Comparison of ENCODE assay signal across 1 cellular context in the genomic region with DNA sequence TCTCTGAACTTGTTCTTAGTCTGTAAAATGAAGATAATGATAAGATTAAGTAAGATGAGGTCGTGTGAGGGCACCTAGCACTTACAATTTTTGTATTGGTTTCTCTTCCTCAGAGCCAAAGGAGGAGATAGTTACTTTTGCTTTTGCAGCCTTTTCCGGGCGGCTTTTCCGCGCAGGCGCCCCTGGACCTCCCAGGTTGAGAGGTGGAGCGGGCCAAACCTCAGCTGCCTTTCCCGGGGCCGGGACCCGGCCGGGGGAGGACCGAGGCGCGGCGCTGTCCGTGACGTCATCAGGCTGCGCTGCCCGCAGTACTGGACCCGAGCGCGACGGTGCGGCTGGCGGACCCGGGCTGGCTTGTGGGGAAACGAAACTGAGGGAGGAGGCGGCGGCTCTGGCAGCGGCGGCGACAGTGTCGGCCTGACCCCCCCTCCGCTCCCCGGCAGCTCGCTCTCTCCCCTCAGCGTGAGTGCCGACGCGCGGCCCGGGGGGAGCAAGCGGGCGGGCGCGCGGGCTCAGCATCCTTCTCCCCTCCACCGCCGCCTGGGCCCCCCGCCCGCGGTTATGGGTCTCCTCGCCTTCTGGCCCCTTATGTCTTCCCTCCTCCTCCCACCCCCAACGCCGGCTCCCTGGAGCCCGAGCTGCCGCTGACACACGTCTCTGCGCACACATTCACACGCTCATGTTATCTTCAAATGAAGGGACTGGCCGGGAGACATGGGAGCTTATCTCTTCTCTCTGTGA.
TF ChIP-seq lines count a peak whose summit lies in the region.

Gene CMTR1, plus strand, starts transcription at position 306 of the 741 bp plus-strand sequence. CDS start 2,409 bp downstream, outside the sequence.

TF ChIP-seq in liver, 16 proteins besides CTCF, POLR2A, EP300 and RAD21 (continued from another document):
- TF ChIP-seq, protein P1, sequence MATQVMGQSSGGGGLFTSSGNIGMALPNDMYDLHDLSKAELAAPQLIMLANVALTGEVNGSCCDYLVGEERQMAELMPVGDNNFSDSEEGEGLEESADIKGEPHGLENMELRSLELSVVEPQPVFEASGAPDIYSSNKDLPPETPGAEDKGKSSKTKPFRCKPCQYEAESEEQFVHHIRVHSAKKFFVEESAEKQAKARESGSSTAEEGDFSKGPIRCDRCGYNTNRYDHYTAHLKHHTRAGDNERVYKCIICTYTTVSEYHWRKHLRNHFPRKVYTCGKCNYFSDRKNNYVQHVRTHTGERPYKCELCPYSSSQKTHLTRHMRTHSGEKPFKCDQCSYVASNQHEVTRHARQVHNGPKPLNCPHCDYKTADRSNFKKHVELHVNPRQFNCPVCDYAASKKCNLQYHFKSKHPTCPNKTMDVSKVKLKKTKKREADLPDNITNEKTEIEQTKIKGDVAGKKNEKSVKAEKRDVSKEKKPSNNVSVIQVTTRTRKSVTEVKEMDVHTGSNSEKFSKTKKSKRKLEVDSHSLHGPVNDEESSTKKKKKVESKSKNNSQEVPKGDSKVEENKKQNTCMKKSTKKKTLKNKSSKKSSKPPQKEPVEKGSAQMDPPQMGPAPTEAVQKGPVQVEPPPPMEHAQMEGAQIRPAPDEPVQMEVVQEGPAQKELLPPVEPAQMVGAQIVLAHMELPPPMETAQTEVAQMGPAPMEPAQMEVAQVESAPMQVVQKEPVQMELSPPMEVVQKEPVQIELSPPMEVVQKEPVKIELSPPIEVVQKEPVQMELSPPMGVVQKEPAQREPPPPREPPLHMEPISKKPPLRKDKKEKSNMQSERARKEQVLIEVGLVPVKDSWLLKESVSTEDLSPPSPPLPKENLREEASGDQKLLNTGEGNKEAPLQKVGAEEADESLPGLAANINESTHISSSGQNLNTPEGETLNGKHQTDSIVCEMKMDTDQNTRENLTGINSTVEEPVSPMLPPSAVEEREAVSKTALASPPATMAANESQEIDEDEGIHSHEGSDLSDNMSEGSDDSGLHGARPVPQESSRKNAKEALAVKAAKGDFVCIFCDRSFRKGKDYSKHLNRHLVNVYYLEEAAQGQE (IDR thresholded peaks at IDR 0.05): peak; percentile 60
- TF ChIP-seq YY1 (IDR thresholded peaks at IDR 0.05): no peak
- TF ChIP-seq NR2F2 (IDR thresholded peaks at IDR 0.05): peak; percentile 72
- TF ChIP-seq ATF3 (IDR thresholded peaks at IDR 0.05): no peak
- TF ChIP-seq EGR1 (IDR thresholded peaks at IDR 0.05; ENCODE audit: low read depth in 2 of 2): no peak
- no peak for TF ChIP-seq MAX (IDR thresholded peaks at IDR 0.05)
- no peak for TF ChIP-seq HNF4G (IDR thresholded peaks at IDR 0.05)
